ENCODE assay signal across 1 cellular context in genomic region chr1:241202321-241202845, GRCh38.
TF ChIP-seq lines count a peak whose summit lies in the region.

No MANE protein-coding gene starts in this region.

TF ChIP-seq in H1, 55 proteins besides CTCF, POLR2A, EP300 and RAD21:
- TF ChIP-seq ASH2L (IDR thresholded peaks at IDR 0.05; ENCODE audit: low read length), result peak; percentile 37
- TF ChIP-seq NRF1 (IDR thresholded peaks at IDR 0.05; ENCODE audit: low read depth, low read length), result no peak
